In the genomic region with DNA sequence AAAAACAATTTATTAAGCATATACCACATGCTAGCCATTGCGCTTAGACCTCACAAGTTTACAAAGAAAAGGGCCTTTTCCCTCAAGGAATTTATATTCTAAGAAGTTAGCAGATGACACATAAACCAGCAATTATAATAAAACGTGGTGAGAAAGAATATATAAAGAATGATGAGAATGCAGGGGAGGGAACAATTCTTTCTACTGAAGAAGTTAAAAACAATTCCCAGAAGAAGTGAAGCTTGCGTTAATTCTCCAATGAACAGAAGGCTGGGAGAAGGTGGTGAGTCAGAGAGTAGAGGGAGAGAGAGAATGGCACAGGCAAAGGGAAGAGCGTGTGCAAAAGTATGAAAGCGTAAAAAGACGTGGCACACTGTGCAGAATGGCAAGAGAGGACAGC, we compare ENCODE assay signal across 21 cellular contexts.
DNase-seq lines count a peak whose midpoint lies in the region; FAIRE-seq and TF ChIP-seq lines count a peak whose summit lies in the region.
"Had no signal": no experiment of that assay in that cellular context is flagged by ENCODE, and none has a peak within 500 bp of the region (broad histone marks: within the 10 kb centered on the region; RNA-seq: fewer than 3 reads in every experiment).

No MANE protein-coding gene starts in this region.

- no peaks in the 10 kb centered on the region for H3K9me3 Mint-ChIP-seq in immature natural killer cell
- H3K9me3 Mint-ChIP-seq: activated naive CD8-positive, alpha-beta T cell treated with anti-CD3 and anti-CD28 coated beads for 36 hours had no signal

- no peaks in the 10 kb centered on the region for H3K9me3 ChIP-seq in A673 (ENCODE audit: low read depth, low read length, poor library complexity, severe bottlenecking)
- H3K9me3 ChIP-seq: neutrophil, sigmoid colon, thyroid gland had no signal

- CTCF ChIA-PET in A673 (lab: Charles Lee) = no interaction called here

- peaks cover 7 to 15% (median 9%) of the 10 kb centered on the region in 3 donors for H3K36me3 Mint-ChIP-seq in immature natural killer cell

- H3K27ac ChIP-seq in A673 (ENCODE audit: low read depth, low read length, poor library complexity, severe bottlenecking) = no peak overlapping the region
- H3K27ac ChIP-seq in brain microvascular endothelial cell = no peak overlapping the region
- H3K27ac ChIP-seq: KMS-11, neutrophil, sigmoid colon, thyroid gland had no signal

- H3K4me3 Mint-ChIP-seq in immature natural killer cell = no peak overlapping the region
- H3K4me3 Mint-ChIP-seq: activated naive CD8-positive, alpha-beta T cell treated with anti-CD3 and anti-CD28 coated beads for 36 hours had no signal

- in situ Hi-C loops in brain microvascular endothelial cell (cut with HindIII; ENCODE audit: low pct_ligation_motif_present, low sequenced_read_pairs) = no loop called here

- H3K27me3 ChIP-seq in A673 (replicated peaks; ENCODE audit: insufficient read depth, low read depth, low read length, poor library complexity) (no peaks in the 10 kb centered on the region), brain microvascular endothelial cell (replicated peaks) (no peaks in the 10 kb centered on the region)
- H3K27me3 ChIP-seq: neutrophil, sigmoid colon, thyroid gland had no signal

- H3K27ac Mint-ChIP-seq in immature natural killer cell = no peak overlapping the region
- H3K27ac Mint-ChIP-seq: activated naive CD8-positive, alpha-beta T cell treated with anti-CD3 and anti-CD28 coated beads for 36 hours had no signal

- intact Hi-C loops in A673 (cut with micrococcal nuclease; ENCODE audit: unreplicated experiment) = no loop called here

- POLR2A ChIA-PET in A673 (lab: Charles Lee; ENCODE audit: low non-redundant PET) = no interaction called here

- H3K36me3 ChIP-seq in A673 (ENCODE audit: insufficient read depth, low read length, poor library complexity, severe bottlenecking) (no peaks in the 10 kb centered on the region), brain microvascular endothelial cell (replicated peaks) (no peaks in the 10 kb centered on the region)
- H3K36me3 ChIP-seq: neutrophil, thyroid gland had no signal

- no peak for FAIRE-seq in HTR-8/SVneo (lab: Jason Lieb, UNC)

- peak; percentile 40 for DNase-seq in A673 (ENCODE audit: low spot score)
- peak; percentile 22 for DNase-seq in HTR-8/SVneo (ENCODE audit: insufficient read length, low spot score)
- DNase-seq in brain microvascular endothelial cell = peak; percentile 42
- DNase-seq in kidney glomerular epithelial cell (lab: John Stamatoyannopoulos, UW) = peak; percentile 80
- DNase-seq in stimulated activated CD4-positive, alpha-beta T cell treated with anti-CD3 and anti-CD28 coated beads, Interleukin-4, amount 100 ng/mL, for 1 hour = no peak
- DNase-seq in immature natural killer cell = no peak
- no peak for DNase-seq in NCI-H1417 treated with DMSO at 0.1 percent for 48 hours (lab: John Stamatoyannopoulos, UW)
- no peak for DNase-seq in activated CD4-positive, alpha-beta T cell treated with anti-CD3 and anti-CD28 coated beads for 4 hours
- DNase-seq: activated CD4-positive, alpha-beta T cell treated with anti-CD3 and anti-CD28 coated beads for 48 hours; activated naive CD8-positive, alpha-beta T cell treated with anti-CD3 and anti-CD28 coated beads for 36 hours; cerebellar nuclear complex; COR-L47; GDM1; kidney; NCI-H1436; SHP77 treated with DMSO at 0.1 percent for 48 hours; sigmoid colon; T-helper 9 cell; thyroid gland had no signal

- no peaks in the 10 kb centered on the region for H3K27me3 Mint-ChIP-seq in immature natural killer cell (ENCODE audit: low read depth in 3 of 3)
- H3K27me3 Mint-ChIP-seq: activated naive CD8-positive, alpha-beta T cell treated with anti-CD3 and anti-CD28 coated beads for 36 hours had no signal

- peaks cover 0 to 16% of the 10 kb centered on the region in 2 donors for H3K4me1 Mint-ChIP-seq in immature natural killer cell

- no peak for TF ChIP-seq CTCF in A673 (conservative IDR thresholded peaks at IDR 0.05; ENCODE audit: low read depth, low read length)
- TF ChIP-seq CTCF in brain microvascular endothelial cell (IDR thresholded peaks at IDR 0.05; ENCODE audit: low read depth, low read length, missing control alignments) = no peak

- no TSS peak for BruUV-seq in A673 (replicated peaks; lab: Mats Ljungman, UMichigan)

- H3K4me3 ChIP-seq in A673 (ENCODE audit: low read depth, low read length, poor library complexity, severe bottlenecking) = no peak overlapping the region
- no peak overlapping the region for H3K4me3 ChIP-seq in brain microvascular endothelial cell (ENCODE audit: low read depth, low read length)
- H3K4me3 ChIP-seq: sigmoid colon, thyroid gland had no signal

- H3K4me1 ChIP-seq in A673 (ENCODE audit: insufficient read depth, low read length, poor library complexity, severe bottlenecking) = peaks cover 6% of the 10 kb centered on the region
- H3K4me1 ChIP-seq: sigmoid colon, thyroid gland had no signal

Comparison
In these comparisons a context has a peak if more than half of its experiments do, and no peak if none do; other contexts are left out.
1. DNase-seq: peak in A673 (single experiment), HTR-8/SVneo (single experiment), brain microvascular endothelial cell (single experiment) and kidney glomerular epithelial cell (single experiment); none in stimulated activated CD4-positive, alpha-beta T cell treated with anti-CD3 and anti-CD28 coated beads, Interleukin-4, amount 100 ng/mL, for 1 hour (single experiment), immature natural killer cell (0 of 3), NCI-H1417 treated with DMSO at 0.1 percent for 48 hours (single experiment) and activated CD4-positive, alpha-beta T cell treated with anti-CD3 and anti-CD28 coated beads for 4 hours (0 of 2).